Comparison of ENCODE assay signal across 8 cellular contexts in the genomic region with DNA sequence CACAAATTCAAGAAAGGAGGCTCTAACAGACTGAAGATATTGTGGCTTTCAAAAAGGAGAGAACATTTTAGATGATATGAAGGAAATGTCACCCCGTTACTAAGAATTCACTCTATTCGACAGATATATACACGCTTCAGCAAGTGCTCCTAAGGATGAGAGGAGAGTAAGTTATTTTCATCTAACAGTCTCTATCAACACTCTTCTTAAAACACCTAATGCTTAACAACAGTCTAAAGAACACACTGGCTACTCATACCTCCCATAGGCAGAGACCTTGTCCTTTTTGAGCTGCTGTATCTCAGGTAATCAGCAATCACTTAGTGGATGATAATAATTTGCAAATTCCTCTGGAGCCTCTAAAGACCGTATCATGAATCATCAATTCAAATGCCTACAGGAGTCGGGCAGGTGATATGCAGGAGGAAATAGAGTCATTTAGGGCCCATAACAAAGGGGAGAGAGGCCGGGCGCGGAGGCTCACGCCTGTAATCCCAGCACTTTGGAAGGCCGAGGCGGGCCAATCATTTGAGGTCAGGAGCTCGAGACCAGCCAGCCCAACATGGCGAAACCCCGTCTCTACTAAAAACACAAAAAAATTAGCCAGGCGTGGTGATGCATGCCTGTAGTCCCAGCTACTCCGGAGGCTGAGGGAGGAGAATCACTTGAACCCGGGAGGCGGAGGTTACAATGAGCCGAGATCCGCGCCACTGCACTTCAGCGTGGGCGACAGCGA. TPM values are rescaled to one million over a fixed set of nuclear protein-coding genes. Genes with fewer than 3 reads are reported as not detected.
A peak's percentile ranks its signal among the peaks of the same experiment; 100 is the strongest.
DNase-seq lines count a peak whose midpoint lies in the region; ATAC-seq and TF ChIP-seq lines count a peak whose summit lies in the region.

No MANE protein-coding gene starts in this region.

- ATAC-seq in GM21447 (IDR thresholded peaks at IDR 0.05; ENCODE audit: unreplicated experiment): peak; percentile 17
- peak; percentile 1 to 3 for ATAC-seq in activated T-cell treated with anti-CD3 and anti-CD28 coated beads, Interleukin-2, amount 50 U/mL, for 4 hours

- CTCF ChIA-PET in Calu3 (lab: Charles Lee): no interaction called here

- no peak for DNase-seq in Calu3
- peak; percentile 12 for DNase-seq in activated T-cell treated with anti-CD3 and anti-CD28 coated beads, Interleukin-2, amount 50 U/mL, for 4 hours
- peak; percentile 21 for DNase-seq in glomerular visceral epithelial cell (ENCODE audit: extremely low spot score)
- no peak for DNase-seq in NCI-H226
- no peak for DNase-seq in posterior vena cava (ENCODE audit: low spot score)

- peak overlapping the region; percentile 94 for H3K4me3 Mint-ChIP-seq in Calu3 (ENCODE audit: low read depth, unreplicated experiment)
- peak overlapping the region; percentile 100 for H3K4me3 Mint-ChIP-seq in activated T-cell treated with anti-CD3 and anti-CD28 coated beads, Interleukin-2, amount 50 U/mL, for 4 hours

- H3K4me1 Mint-ChIP-seq in Calu3 (ENCODE audit: low read depth, unreplicated experiment): peaks cover 20% of the 10 kb centered on the region
- H3K4me1 Mint-ChIP-seq in activated T-cell treated with anti-CD3 and anti-CD28 coated beads, Interleukin-2, amount 50 U/mL, for 4 hours (ENCODE audit: low read depth): peaks cover 43% of the 10 kb centered on the region

- H3K36me3 Mint-ChIP-seq in Calu3 (ENCODE audit: insufficient read depth, unreplicated experiment): peaks cover 30% of the 10 kb centered on the region
- peaks cover 4% of the 10 kb centered on the region for H3K36me3 Mint-ChIP-seq in activated T-cell treated with anti-CD3 and anti-CD28 coated beads, Interleukin-2, amount 50 U/mL, for 4 hours (ENCODE audit: insufficient read depth)

- H3K9ac ChIP-seq in rectal smooth muscle tissue (ENCODE audit: low read length): peak overlapping the region; percentile 69

- H3K9me3 Mint-ChIP-seq in Calu3 (ENCODE audit: low read depth, unreplicated experiment): no peaks in the 10 kb centered on the region
- H3K9me3 Mint-ChIP-seq in activated T-cell treated with anti-CD3 and anti-CD28 coated beads, Interleukin-2, amount 50 U/mL, for 4 hours: no peaks in the 10 kb centered on the region

- H3K27ac Mint-ChIP-seq in Calu3 (ENCODE audit: unreplicated experiment): peak overlapping the region; percentile 86

- peaks cover 11% of the 10 kb centered on the region for H3K4me1 ChIP-seq in rectal smooth muscle tissue (ENCODE audit: control insufficient read depth, insufficient read depth, low read length)

- no peaks in the 10 kb centered on the region for H3K27me3 ChIP-seq in rectal smooth muscle tissue (ENCODE audit: control insufficient read depth, insufficient read depth, low read length)

- H3K4me3 ChIP-seq in rectal smooth muscle tissue (ENCODE audit: low read length): peak overlapping the region; percentile 96

- H3K9me3 ChIP-seq in KOPT-K1 (ENCODE audit: insufficient read depth, low read length, poor library complexity, severe bottlenecking): no peaks in the 10 kb centered on the region

- intact Hi-C loops in Calu3 (cut with micrococcal nuclease; ENCODE audit: unreplicated experiment): no loop called here
- intact Hi-C loops in posterior vena cava (cut with DNase I): no loop called here

- H3K36me3 ChIP-seq in KOPT-K1 (ENCODE audit: insufficient read depth, low read length): no peaks in the 10 kb centered on the region
- no peaks in the 10 kb centered on the region for H3K36me3 ChIP-seq in rectal smooth muscle tissue (ENCODE audit: control insufficient read depth, insufficient read depth, low read length)

- no peaks in the 10 kb centered on the region for H3K27me3 Mint-ChIP-seq in Calu3 (ENCODE audit: unreplicated experiment)
- H3K27me3 Mint-ChIP-seq in activated T-cell treated with anti-CD3 and anti-CD28 coated beads, Interleukin-2, amount 50 U/mL, for 4 hours (ENCODE audit: low read depth): no peaks in the 10 kb centered on the region

- TF ChIP-seq CTCF in Calu3 (IDR thresholded peaks at IDR 0.05; ENCODE audit: unreplicated experiment): no peak

- no TSS peak for BruUV-seq in Calu3 (replicated peaks; lab: Mats Ljungman, UMichigan)

- peak overlapping the region; percentile 82 for H3K27ac ChIP-seq in KOPT-K1 (ENCODE audit: low read depth, low read length, poor library complexity, severe bottlenecking)
- peak overlapping the region; percentile 99 for H3K27ac ChIP-seq in rectal smooth muscle tissue (ENCODE audit: low read depth, low read length)

RNA-seq across cellular contexts. Expression of a gene that starts 1.3 kb away (rescaled TPM):
- 24.4 and 27.3 TPM in 2 replicates for total RNA-seq in Calu3 (2022)
- 1 to 10 TPM; 4.7 to 7.8 (median 5.7) TPM for total RNA-seq in activated T-cell treated with anti-CD3 and anti-CD28 coated beads, Interleukin-2, amount 50 U/mL, for 4 hours
- total RNA-seq in posterior vena cava: 10 to 100 TPM; 34.8 to 46.2 TPM

RNA-seq across cellular contexts. Expression of a gene that starts 45.2 kb away (rescaled TPM):
- total RNA-seq in Calu3 (2022) (73.1 and 80.8 TPM in 2 replicates), posterior vena cava (10 to 100 TPM; 35.4 to 42.5 TPM)
- total RNA-seq in activated T-cell treated with anti-CD3 and anti-CD28 coated beads, Interleukin-2, amount 50 U/mL, for 4 hours: 10 to 100 TPM; 73.1 to 81.1 (median 73.5) TPM

Comparison
In these comparisons a context has a peak if more than half of its experiments do, and no peak if none do; other contexts are left out.
1. DNase-seq: peak in activated T-cell treated with anti-CD3 and anti-CD28 coated beads, Interleukin-2, amount 50 U/mL, for 4 hours (single experiment) and glomerular visceral epithelial cell (single experiment); none in Calu3 (single experiment), NCI-H226 (single experiment) and posterior vena cava (single experiment).